ENCODE assay signal across 1 cellular context in genomic region chr2:136116813-136117390, GRCh38.
TF ChIP-seq lines count a peak whose summit lies in the region.

No MANE protein-coding gene starts in this region.

TF ChIP-seq in H1, 55 proteins besides CTCF, POLR2A, EP300 and RAD21 (continued from another document):
- TF ChIP-seq CTBP2 (IDR thresholded peaks at IDR 0.05; ENCODE audit: borderline replicate concordance, insufficient read depth, insufficient read length, low read length) = no peak
- no peak for TF ChIP-seq GABPA (IDR thresholded peaks at IDR 0.05; ENCODE audit: borderline replicate concordance, insufficient read depth, low read length)
- no peak for TF ChIP-seq BRCA1 (IDR thresholded peaks at IDR 0.05; ENCODE audit: low read depth, low read length)
- TF ChIP-seq CBX5 (IDR thresholded peaks at IDR 0.05; ENCODE audit: low read depth, low read length) = no peak
- no peak for TF ChIP-seq JUN (IDR thresholded peaks at IDR 0.05; ENCODE audit: low read depth, low read length)
- no peak for TF ChIP-seq CEBPB (IDR thresholded peaks at IDR 0.05; ENCODE audit: low read depth, low read length)
- TF ChIP-seq ATF2 (IDR thresholded peaks at IDR 0.05; ENCODE audit: low read length) = no peak
- TF ChIP-seq, protein P1, sequence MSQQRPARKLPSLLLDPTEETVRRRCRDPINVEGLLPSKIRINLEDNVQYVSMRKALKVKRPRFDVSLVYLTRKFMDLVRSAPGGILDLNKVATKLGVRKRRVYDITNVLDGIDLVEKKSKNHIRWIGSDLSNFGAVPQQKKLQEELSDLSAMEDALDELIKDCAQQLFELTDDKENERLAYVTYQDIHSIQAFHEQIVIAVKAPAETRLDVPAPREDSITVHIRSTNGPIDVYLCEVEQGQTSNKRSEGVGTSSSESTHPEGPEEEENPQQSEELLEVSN (IDR thresholded peaks at IDR 0.05) = no peak
- no peak for TF ChIP-seq TBP (IDR thresholded peaks at IDR 0.05; ENCODE audit: low read depth, low read length)
- TF ChIP-seq SAP30 (IDR thresholded peaks at IDR 0.05; ENCODE audit: insufficient read depth, insufficient replicate concordance, low read length) = no peak
- no peak for TF ChIP-seq SP1 (IDR thresholded peaks at IDR 0.05; ENCODE audit: low read depth, low read length)
- no peak for TF ChIP-seq EGR1 (IDR thresholded peaks at IDR 0.05; ENCODE audit: borderline replicate concordance, low read depth, low read length)
- TF ChIP-seq, protein P2, sequence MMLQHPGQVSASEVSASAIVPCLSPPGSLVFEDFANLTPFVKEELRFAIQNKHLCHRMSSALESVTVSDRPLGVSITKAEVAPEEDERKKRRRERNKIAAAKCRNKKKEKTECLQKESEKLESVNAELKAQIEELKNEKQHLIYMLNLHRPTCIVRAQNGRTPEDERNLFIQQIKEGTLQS (IDR thresholded peaks at IDR 0.05; ENCODE audit: insufficient read depth, low read depth, low read length) = no peak
- TF ChIP-seq EZH2 (IDR thresholded peaks at IDR 0.05; ENCODE audit: low read depth, low read length, severe bottlenecking) = peak; percentile 86
- no peak for TF ChIP-seq POU5F1 (IDR thresholded peaks at IDR 0.05; ENCODE audit: low read depth, low read length)
- no peak for TF ChIP-seq RFX5 (IDR thresholded peaks at IDR 0.05; ENCODE audit: borderline replicate concordance, low read depth, low read length)
- no peak for TF ChIP-seq USF2 (IDR thresholded peaks at IDR 0.05; ENCODE audit: low read length)
- TF ChIP-seq SUZ12 (IDR thresholded peaks at IDR 0.05; ENCODE audit: low read length) = peak; percentile 84
- TF ChIP-seq RBBP5 (IDR thresholded peaks at IDR 0.05; ENCODE audit: borderline replicate concordance, low read depth, low read length) = no peak
- TF ChIP-seq SRF (IDR thresholded peaks at IDR 0.05; ENCODE audit: low read depth, low read length) = no peak
- TF ChIP-seq, protein P3, sequence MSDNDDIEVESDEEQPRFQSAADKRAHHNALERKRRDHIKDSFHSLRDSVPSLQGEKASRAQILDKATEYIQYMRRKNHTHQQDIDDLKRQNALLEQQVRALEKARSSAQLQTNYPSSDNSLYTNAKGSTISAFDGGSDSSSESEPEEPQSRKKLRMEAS (IDR thresholded peaks at IDR 0.05) = no peak
- no peak for TF ChIP-seq CHD2 (IDR thresholded peaks at IDR 0.05; ENCODE audit: low read length)
- TF ChIP-seq SIX5 (IDR thresholded peaks at IDR 0.05; ENCODE audit: low read depth, low read length) = no peak
- TF ChIP-seq ZNF274 (IDR thresholded peaks at IDR 0.05; ENCODE audit: borderline replicate concordance, extremely low read depth, low read length) = no peak
- TF ChIP-seq GTF2F1 (IDR thresholded peaks at IDR 0.05; ENCODE audit: borderline replicate concordance, low read depth, low read length) = no peak
- peak; percentile 32 for TF ChIP-seq KDM4A (IDR thresholded peaks at IDR 0.05; ENCODE audit: low read depth, low read length, severe bottlenecking)
TF ChIP-seq in H1: peak in this region for 5.
